Comparison of ENCODE assay signal across 32 cellular contexts in genomic region chr7:16034866-16035265, GRCh38.
"Had no signal": no experiment of that assay in that cellular context is flagged by ENCODE, and none has a peak within 500 bp of the region (broad histone marks: within the 10 kb centered on the region; RNA-seq: fewer than 3 reads in every experiment).

No MANE protein-coding gene starts in this region.

- H3K4me3 ChIP-seq: adrenal gland, ascending aorta, body of pancreas, breast epithelium, cardiac muscle cell had no signal

- H3K27me3 ChIP-seq: adrenal gland, ascending aorta, body of pancreas, brain microvascular endothelial cell, breast epithelium, cardiac muscle cell had no signal

- H3K27ac ChIP-seq: adrenal gland, ascending aorta, body of pancreas, brain microvascular endothelial cell, breast epithelium, cardiac muscle cell had no signal

- DNase-seq: activated effector memory CD4-positive, alpha-beta T cell treated with anti-CD3 and anti-CD28 coated beads, Interleukin-2, amount 50 U/mL, for 16 hours; activated effector memory CD4-positive, alpha-beta T cell treated with Interleukin-2 at 50 U/mL for 16 hours; activated gamma-delta T cell; activated gamma-delta T cell treated with Interleukin-2 at 50 U/mL for 16 hours; activated naive CD4-positive, alpha-beta T cell; activated naive CD4-positive, alpha-beta T cell treated with anti-CD3 and anti-CD28 coated beads for 36 hours; activated naive CD4-positive, alpha-beta T cell treated with anti-CD3 and anti-CD28 coated beads, Interleukin-2, amount 10 ng/mL, durations not matched to agents 7 days and 5 days; activated naive CD4-positive, alpha-beta T cell treated with anti-CD3 and anti-CD28 coated beads, Interleukin-2, amount 50 U/mL, for 16 hours; activated naive CD4-positive, alpha-beta T cell treated with Interleukin-2 at 50 U/mL for 16 hours; activated naive CD8-positive, alpha-beta T cell treated with anti-CD3 and anti-CD28 coated beads for 36 hours; activated naive CD8-positive, alpha-beta T cell treated with anti-CD3 and anti-CD28 coated beads, Interleukin-2, amount 10 ng/mL, durations not matched to agents 7 days and 5 days; activated naive CD8-positive, alpha-beta T cell treated with anti-CD3 and anti-CD28 coated beads, Interleukin-2, amount 50 U/mL, for 24 hours; activated T-cell treated with anti-CD3 and anti-CD28 coated beads, Interleukin-2, amount 50 U/mL, for 1 hour; activated T-cell treated with anti-CD3 and anti-CD28 coated beads, Interleukin-2, amount 50 U/mL, for 24 hours; activated T-cell treated with anti-CD3 and anti-CD28 coated beads, Interleukin-2, amount 50 U/mL, for 4 hours; activated T-cell treated with anti-CD3 and anti-CD28 coated beads, Interleukin-2, amount 50 U/mL, for 48 hours; activated T-cell treated with anti-CD3 and anti-CD28 coated beads, Interleukin-2, amount 50 U/mL, for 72 hours; adrenal gland; amniotic stem cell; amygdala; anterior cingulate cortex; aorta; body of pancreas; caudate nucleus; central memory CD4-positive, alpha-beta T cell; cerebellar nuclear complex had no signal

- H3K9me3 ChIP-seq: ascending aorta, body of pancreas, breast epithelium had no signal

- ATAC-seq: activated naive CD4-positive, alpha-beta T cell treated with anti-CD3 and anti-CD28 coated beads, Interleukin-2, amount 50 U/mL, for 72 hours; activated naive CD8-positive, alpha-beta T cell treated with anti-CD3 and anti-CD28 coated beads, Interleukin-2, amount 50 U/mL, for 24 hours; activated T-cell treated with anti-CD3 and anti-CD28 coated beads, Interleukin-2, amount 50 U/mL, for 4 hours; activated T-cell treated with anti-CD3 and anti-CD28 coated beads, Interleukin-2, amount 50 U/mL, for 72 hours; activated T-helper 17 cell treated with anti-CD3 and anti-CD28 coated beads, Interleukin-2, amount 50 U/mL, for 72 hours; body of pancreas had no signal

- H3K36me3 ChIP-seq: adrenal gland, ascending aorta, brain microvascular endothelial cell, breast epithelium, cardiac muscle cell had no signal

- H3K4me1 ChIP-seq: adrenal gland, ascending aorta, body of pancreas, breast epithelium had no signal
